17 cellular contexts compared by ENCODE assay signal in genomic region chr6:142275146-142276006, GRCh38. TPM values are rescaled to one million over a fixed set of nuclear protein-coding genes. Genes with fewer than 3 reads are reported as not detected.
DNase-seq lines count a peak whose midpoint lies in the region; ATAC-seq, FAIRE-seq and TF ChIP-seq lines count a peak whose summit lies in the region.
"Had no signal": no experiment of that assay in that cellular context is flagged by ENCODE, and none has a peak within 500 bp of the region (broad histone marks: within the 10 kb centered on the region; RNA-seq: fewer than 3 reads in every experiment).

No MANE protein-coding gene starts in this region.

- H2BK5ac ChIP-seq in trophoblast cell (ENCODE audit: low read depth, low read length, poor library complexity): peak overlapping the region; percentile 81

- H3K27ac ChIP-seq in trophoblast cell (ENCODE audit: low read depth, low read length): peak overlapping the region; percentile 88
- H3K27ac ChIP-seq: pancreas, spleen had no signal

- no peak for TF ChIP-seq CTCF in fibroblast of villous mesenchyme (IDR thresholded peaks at IDR 0.05; ENCODE audit: insufficient read depth, low read depth, low read length)

- H3K9ac ChIP-seq in trophoblast cell (ENCODE audit: low read length): no peak overlapping the region

- no peak overlapping the region for H4K8ac ChIP-seq in trophoblast cell (ENCODE audit: low read depth, low read length)

- no peak overlapping the region for H3K14ac ChIP-seq in trophoblast cell (ENCODE audit: low read length)

- no peak for TF ChIP-seq POLR2A in H54 (IDR thresholded peaks at IDR 0.05; ENCODE audit: low read depth, low read length)

- no peak for ATAC-seq in HG03565 (IDR thresholded peaks at IDR 0.05; ENCODE audit: unreplicated experiment)
- no peak for ATAC-seq in GM21529 (IDR thresholded peaks at IDR 0.05; ENCODE audit: unreplicated experiment)
- ATAC-seq: activated CD4-positive, alpha-beta T cell treated with anti-CD3 and anti-CD28 coated beads for 36 hours had no signal

- no peak overlapping the region for H2AFZ ChIP-seq in trophoblast cell (ENCODE audit: insufficient read depth, low read length, poor library complexity)

- FAIRE-seq in H54 (lab: Jason Lieb, UNC): peak; percentile 60
- FAIRE-seq: G401.6, GM19239, pancreas had no signal

- H4K91ac ChIP-seq in trophoblast cell (ENCODE audit: low read depth, low read length): peak overlapping the region; percentile 45

- no peak overlapping the region for H3K23ac ChIP-seq in trophoblast cell (ENCODE audit: low read length)

- H3K4me1 ChIP-seq in trophoblast cell (ENCODE audit: control insufficient read depth in 1 of 2, insufficient read depth in 2 of 2, low read length in 2 of 2): peaks cover 0 to 8% of the 10 kb centered on the region in 2 experiments
- H3K4me1 ChIP-seq: pancreas, spleen had no signal

- no peak overlapping the region for H2AK5ac ChIP-seq in trophoblast cell (ENCODE audit: low read length)

- no peak overlapping the region for H3K4me3 ChIP-seq in fibroblast of villous mesenchyme (ENCODE audit: low read depth, low read length)
- H3K4me3 ChIP-seq in trophoblast cell (ENCODE audit: low read depth, low read length): no peak overlapping the region
- H3K4me3 ChIP-seq in H7 (ENCODE audit: insufficient read depth, low read depth, low read length): no peak overlapping the region
- H3K4me3 ChIP-seq: pancreas, spleen had no signal

- H2BK12ac ChIP-seq in trophoblast cell (ENCODE audit: low read length): peak overlapping the region; percentile 6

- H3K4ac ChIP-seq in trophoblast cell (ENCODE audit: low read depth, low read length): no peak overlapping the region

- H3K27me3 ChIP-seq in trophoblast cell (ENCODE audit: insufficient read depth, low read length) (no peaks in the 10 kb centered on the region), H7 (ENCODE audit: control insufficient read depth, insufficient read depth, low read length) (no peaks in the 10 kb centered on the region)
- H3K27me3 ChIP-seq: pancreas had no signal

- H3K9me3 ChIP-seq in trophoblast cell (ENCODE audit: insufficient read depth, low read depth, low read length): no peaks in the 10 kb centered on the region
- H3K9me3 ChIP-seq: pancreas, spleen had no signal

- peaks cover 25% of the 10 kb centered on the region for H3K79me1 ChIP-seq in trophoblast cell (ENCODE audit: low read length)

- peak overlapping the region; percentile 31 for H3K4me2 ChIP-seq in trophoblast cell (ENCODE audit: low read length)

- H3K79me2 ChIP-seq in trophoblast cell (ENCODE audit: control insufficient read depth, insufficient read depth, low read length, poor library complexity): no peaks in the 10 kb centered on the region

- H3K36me3 ChIP-seq in trophoblast cell (ENCODE audit: control insufficient read depth in 1 of 2, insufficient read depth in 2 of 2, low read length in 2 of 2) (no peaks in the 10 kb centered on the region), H7 (replicated peaks; ENCODE audit: control insufficient read depth, insufficient read depth, low read length) (no peaks in the 10 kb centered on the region)
- H3K36me3 ChIP-seq: pancreas, spleen had no signal

- peak; percentile 6 for DNase-seq in H54 (ENCODE audit: insufficient read length, low spot score)
- peak; percentile 25 for DNase-seq in RKO (ENCODE audit: low spot score)
- DNase-seq in fibroblast of villous mesenchyme (ENCODE audit: low read depth): peak; percentile 62
- peak; percentile 84 to 91 for DNase-seq in trophoblast cell
- no peak for DNase-seq in AG20443 (ENCODE audit: low spot score)
- DNase-seq in H7: no peak
- DNase-seq: activated CD4-positive, alpha-beta T cell treated with anti-CD3 and anti-CD28 coated beads for 36 hours; midbrain; MV-4-11; NCI-H446 treated with DMSO at 0.1 percent for 48 hours; pancreas; spleen; T-helper 1 cell had no signal

- no CpG with 5 or more reads among the region's 5 CpGs for WGBS in trophoblast cell (ENCODE audit: extremely low coverage, insufficient coverage, insufficient read length)

- H3K18ac ChIP-seq in trophoblast cell (ENCODE audit: low read length): no peak overlapping the region

- peak overlapping the region; percentile 65 for H2BK120ac ChIP-seq in trophoblast cell (ENCODE audit: insufficient read depth, low read length, poor library complexity)

- no peak overlapping the region for H4K12ac ChIP-seq in trophoblast cell (ENCODE audit: low read depth, low read length)

RNA-seq across cellular contexts. Expression of gene ADGRG6, which starts 26.4 kb away (rescaled TPM):
- total RNA-seq in fibroblast of villous mesenchyme: 33.2 and 153 TPM in 2 replicates
- 39.0 and 41.3 TPM in 2 replicates for polyA plus RNA-seq in trophoblast cell (2013)
- 0.96 and 4.4 TPM in 2 replicates for total RNA-seq in H7 (2014; rRNA removed; shearing (Covaris generic))

Comparison
In these comparisons a context has a peak if more than half of its experiments do, and no peak if none do; other contexts are left out.
1. DNase-seq: peak in H54 (single experiment), RKO (single experiment), fibroblast of villous mesenchyme (single experiment) and trophoblast cell (2 of 2); none in AG20443 (single experiment) and H7 (single experiment).